ENCODE assay signal across 1 cellular context in the genomic region with DNA sequence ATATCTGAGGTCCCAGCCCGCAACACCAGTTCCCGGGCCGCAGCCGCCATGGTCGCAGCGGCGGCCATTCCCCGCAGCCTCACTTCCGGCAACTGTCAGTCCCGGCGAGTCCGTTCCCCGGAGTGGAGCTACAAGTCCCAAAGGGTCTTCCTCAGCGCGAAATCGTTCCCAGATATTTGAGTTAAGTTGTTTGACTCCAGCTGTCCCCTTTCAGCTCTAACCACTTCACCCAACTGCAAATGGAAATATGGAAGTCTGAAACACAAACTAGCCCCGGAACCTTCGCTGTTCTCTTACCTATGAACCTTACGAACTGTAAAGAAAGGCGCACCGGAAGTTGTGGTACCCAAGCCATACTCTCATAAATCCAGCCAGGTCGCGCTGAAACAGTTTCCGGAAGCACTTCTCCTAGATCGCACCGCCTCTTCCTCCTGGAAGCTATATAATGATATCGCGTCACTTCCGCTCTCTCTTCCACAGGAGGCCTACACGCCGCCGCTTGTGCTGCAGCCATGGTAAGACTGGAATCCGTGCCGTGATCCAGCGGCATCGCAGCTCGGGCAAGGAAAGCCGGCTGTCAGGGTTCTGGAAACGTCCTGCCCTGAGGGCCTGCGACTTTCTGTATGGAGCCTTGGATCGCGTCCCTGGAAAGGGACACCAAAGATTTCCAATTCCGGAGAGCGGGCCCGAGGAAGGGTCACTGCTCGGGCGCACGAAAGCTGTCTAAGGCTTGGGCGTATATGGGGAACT.
A peak's percentile ranks its signal among the peaks of the same experiment; 100 is the strongest.
TF ChIP-seq lines count a peak whose summit lies in the region.

A gene (plus strand): TSS at position 468 of the 750 bp plus-strand sequence. CDS start 45 bp downstream, at position 513.
A gene with protein sequence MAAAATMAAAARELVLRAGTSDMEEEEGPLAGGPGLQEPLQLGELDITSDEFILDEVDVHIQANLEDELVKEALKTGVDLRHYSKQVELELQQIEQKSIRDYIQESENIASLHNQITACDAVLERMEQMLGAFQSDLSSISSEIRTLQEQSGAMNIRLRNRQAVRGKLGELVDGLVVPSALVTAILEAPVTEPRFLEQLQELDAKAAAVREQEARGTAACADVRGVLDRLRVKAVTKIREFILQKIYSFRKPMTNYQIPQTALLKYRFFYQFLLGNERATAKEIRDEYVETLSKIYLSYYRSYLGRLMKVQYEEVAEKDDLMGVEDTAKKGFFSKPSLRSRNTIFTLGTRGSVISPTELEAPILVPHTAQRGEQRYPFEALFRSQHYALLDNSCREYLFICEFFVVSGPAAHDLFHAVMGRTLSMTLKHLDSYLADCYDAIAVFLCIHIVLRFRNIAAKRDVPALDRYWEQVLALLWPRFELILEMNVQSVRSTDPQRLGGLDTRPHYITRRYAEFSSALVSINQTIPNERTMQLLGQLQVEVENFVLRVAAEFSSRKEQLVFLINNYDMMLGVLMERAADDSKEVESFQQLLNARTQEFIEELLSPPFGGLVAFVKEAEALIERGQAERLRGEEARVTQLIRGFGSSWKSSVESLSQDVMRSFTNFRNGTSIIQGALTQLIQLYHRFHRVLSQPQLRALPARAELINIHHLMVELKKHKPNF (minus strand): TSS at position 269 of the 750 bp plus-strand sequence. CDS start 201 bp downstream, at position 68.

TF ChIP-seq in K562, 482 proteins besides CTCF, POLR2A, EP300 and RAD21 (continued from another document and continues in another):
- TF ChIP-seq CEBPG (CRISPR knock-in tag; IDR thresholded peaks at IDR 0.05) (no peak), CEBPG (tag; conservative IDR thresholded peaks at IDR 0.05 in 1 of 2, IDR thresholded peaks at IDR 0.05 in 1 of 2) (no peak), CHD1 (IDR thresholded peaks at IDR 0.05; ENCODE audit: low read length) (peak; percentile 99), KAT8 (IDR thresholded peaks at IDR 0.05; ENCODE audit: low read depth) (0 out of 2 replicates have a peak, but pooled peaks have one; percentile 18), PRPF4 (IDR thresholded peaks at IDR 0.05; ENCODE audit: insufficient read depth, low read depth, low read length, poor library complexity, severe bottlenecking) (peak; percentile 43), PHB (CRISPR knock-in tag; IDR thresholded peaks at IDR 0.05) (0 out of 2 replicates have a peak, but pooled peaks have one; percentile 78), BRD4 (IDR thresholded peaks at IDR 0.05) (peak; percentile 98), ZNF764 (CRISPR knock-in tag; IDR thresholded peaks at IDR 0.05; ENCODE audit: low read depth) (no peak), MAFG (tag; conservative IDR thresholded peaks at IDR 0.05) (no peak), ZNF124 (CRISPR knock-in tag; IDR thresholded peaks at IDR 0.05) (no peak), ZKSCAN1 (IDR thresholded peaks at IDR 0.05; ENCODE audit: low read depth, low read length) (no peak; the same call in 1 of the 2 replicates), RUNX1 (IDR thresholded peaks at IDR 0.05; ENCODE audit: low read depth) (peak; percentile 77; the same call in 1 of the 2 replicates), ZNF347 (CRISPR knock-in tag; IDR thresholded peaks at IDR 0.05; ENCODE audit: low read depth) (no peak), ETV6 (IDR thresholded peaks at IDR 0.05; ENCODE audit: borderline replicate concordance in 1 of 2, low read depth in 2 of 2, low read length in 1 of 2) (peak; percentile 39 to 71; a peak in 2 of 4 replicates), ETV6 (CRISPR knock-in tag; IDR thresholded peaks at IDR 0.05; ENCODE audit: borderline replicate concordance) (peak; percentile 92), CXXC5 (CRISPR knock-in tag; IDR thresholded peaks at IDR 0.05) (peak; percentile 86), HCFC1 (IDR thresholded peaks at IDR 0.05; ENCODE audit: low read depth, low read length) (peak; percentile 77), RBM39 (optimal IDR thresholded peaks at IDR 0.05; ENCODE audit: low read depth, low read length) (peak; percentile 96), ZNF644 (tag; IDR thresholded peaks at IDR 0.05; ENCODE audit: low read depth) (peak; percentile 90; the same call in 1 of the 2 replicates), GABPB1 (CRISPR knock-in tag; IDR thresholded peaks at IDR 0.05) (peak; percentile 100), HMG20A (CRISPR knock-in tag; conservative IDR thresholded peaks at IDR 0.05) (peak; percentile 69; the same call in 1 of the 2 replicates), MAFK (IDR thresholded peaks at IDR 0.05; ENCODE audit: low read length) (peak; percentile 39), NONO (IDR thresholded peaks at IDR 0.05; ENCODE audit: low read depth in 2 of 2, low read length in 1 of 2) (peak; percentile 46 to 71; a peak in 3 of 4 replicates), KDM5B (IDR thresholded peaks at IDR 0.05; ENCODE audit: insufficient replicate concordance, low read depth, low read length) (peak; percentile 100)
- TF ChIP-seq, protein P1, sequence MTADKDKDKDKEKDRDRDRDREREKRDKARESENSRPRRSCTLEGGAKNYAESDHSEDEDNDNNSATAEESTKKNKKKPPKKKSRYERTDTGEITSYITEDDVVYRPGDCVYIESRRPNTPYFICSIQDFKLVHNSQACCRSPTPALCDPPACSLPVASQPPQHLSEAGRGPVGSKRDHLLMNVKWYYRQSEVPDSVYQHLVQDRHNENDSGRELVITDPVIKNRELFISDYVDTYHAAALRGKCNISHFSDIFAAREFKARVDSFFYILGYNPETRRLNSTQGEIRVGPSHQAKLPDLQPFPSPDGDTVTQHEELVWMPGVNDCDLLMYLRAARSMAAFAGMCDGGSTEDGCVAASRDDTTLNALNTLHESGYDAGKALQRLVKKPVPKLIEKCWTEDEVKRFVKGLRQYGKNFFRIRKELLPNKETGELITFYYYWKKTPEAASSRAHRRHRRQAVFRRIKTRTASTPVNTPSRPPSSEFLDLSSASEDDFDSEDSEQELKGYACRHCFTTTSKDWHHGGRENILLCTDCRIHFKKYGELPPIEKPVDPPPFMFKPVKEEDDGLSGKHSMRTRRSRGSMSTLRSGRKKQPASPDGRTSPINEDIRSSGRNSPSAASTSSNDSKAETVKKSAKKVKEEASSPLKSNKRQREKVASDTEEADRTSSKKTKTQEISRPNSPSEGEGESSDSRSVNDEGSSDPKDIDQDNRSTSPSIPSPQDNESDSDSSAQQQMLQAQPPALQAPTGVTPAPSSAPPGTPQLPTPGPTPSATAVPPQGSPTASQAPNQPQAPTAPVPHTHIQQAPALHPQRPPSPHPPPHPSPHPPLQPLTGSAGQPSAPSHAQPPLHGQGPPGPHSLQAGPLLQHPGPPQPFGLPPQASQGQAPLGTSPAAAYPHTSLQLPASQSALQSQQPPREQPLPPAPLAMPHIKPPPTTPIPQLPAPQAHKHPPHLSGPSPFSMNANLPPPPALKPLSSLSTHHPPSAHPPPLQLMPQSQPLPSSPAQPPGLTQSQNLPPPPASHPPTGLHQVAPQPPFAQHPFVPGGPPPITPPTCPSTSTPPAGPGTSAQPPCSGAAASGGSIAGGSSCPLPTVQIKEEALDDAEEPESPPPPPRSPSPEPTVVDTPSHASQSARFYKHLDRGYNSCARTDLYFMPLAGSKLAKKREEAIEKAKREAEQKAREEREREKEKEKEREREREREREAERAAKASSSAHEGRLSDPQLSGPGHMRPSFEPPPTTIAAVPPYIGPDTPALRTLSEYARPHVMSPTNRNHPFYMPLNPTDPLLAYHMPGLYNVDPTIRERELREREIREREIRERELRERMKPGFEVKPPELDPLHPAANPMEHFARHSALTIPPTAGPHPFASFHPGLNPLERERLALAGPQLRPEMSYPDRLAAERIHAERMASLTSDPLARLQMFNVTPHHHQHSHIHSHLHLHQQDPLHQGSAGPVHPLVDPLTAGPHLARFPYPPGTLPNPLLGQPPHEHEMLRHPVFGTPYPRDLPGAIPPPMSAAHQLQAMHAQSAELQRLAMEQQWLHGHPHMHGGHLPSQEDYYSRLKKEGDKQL (CRISPR knock-in tag; IDR thresholded peaks at IDR 0.05; ENCODE audit: borderline replicate concordance): no peak
- TF ChIP-seq, protein P2, sequence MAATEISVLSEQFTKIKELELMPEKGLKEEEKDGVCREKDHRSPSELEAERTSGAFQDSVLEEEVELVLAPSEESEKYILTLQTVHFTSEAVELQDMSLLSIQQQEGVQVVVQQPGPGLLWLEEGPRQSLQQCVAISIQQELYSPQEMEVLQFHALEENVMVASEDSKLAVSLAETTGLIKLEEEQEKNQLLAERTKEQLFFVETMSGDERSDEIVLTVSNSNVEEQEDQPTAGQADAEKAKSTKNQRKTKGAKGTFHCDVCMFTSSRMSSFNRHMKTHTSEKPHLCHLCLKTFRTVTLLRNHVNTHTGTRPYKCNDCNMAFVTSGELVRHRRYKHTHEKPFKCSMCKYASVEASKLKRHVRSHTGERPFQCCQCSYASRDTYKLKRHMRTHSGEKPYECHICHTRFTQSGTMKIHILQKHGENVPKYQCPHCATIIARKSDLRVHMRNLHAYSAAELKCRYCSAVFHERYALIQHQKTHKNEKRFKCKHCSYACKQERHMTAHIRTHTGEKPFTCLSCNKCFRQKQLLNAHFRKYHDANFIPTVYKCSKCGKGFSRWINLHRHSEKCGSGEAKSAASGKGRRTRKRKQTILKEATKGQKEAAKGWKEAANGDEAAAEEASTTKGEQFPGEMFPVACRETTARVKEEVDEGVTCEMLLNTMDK (IDR thresholded peaks at IDR 0.05; ENCODE audit: borderline replicate concordance, insufficient read depth, low read depth, low read length, poor library complexity, severe bottlenecking): no peak
- TF ChIP-seq, protein P3, sequence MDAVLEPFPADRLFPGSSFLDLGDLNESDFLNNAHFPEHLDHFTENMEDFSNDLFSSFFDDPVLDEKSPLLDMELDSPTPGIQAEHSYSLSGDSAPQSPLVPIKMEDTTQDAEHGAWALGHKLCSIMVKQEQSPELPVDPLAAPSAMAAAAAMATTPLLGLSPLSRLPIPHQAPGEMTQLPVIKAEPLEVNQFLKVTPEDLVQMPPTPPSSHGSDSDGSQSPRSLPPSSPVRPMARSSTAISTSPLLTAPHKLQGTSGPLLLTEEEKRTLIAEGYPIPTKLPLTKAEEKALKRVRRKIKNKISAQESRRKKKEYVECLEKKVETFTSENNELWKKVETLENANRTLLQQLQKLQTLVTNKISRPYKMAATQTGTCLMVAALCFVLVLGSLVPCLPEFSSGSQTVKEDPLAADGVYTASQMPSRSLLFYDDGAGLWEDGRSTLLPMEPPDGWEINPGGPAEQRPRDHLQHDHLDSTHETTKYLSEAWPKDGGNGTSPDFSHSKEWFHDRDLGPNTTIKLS (IDR thresholded peaks at IDR 0.05; ENCODE audit: borderline replicate concordance, low read depth): peak; percentile 80
- TF ChIP-seq, protein P4, sequence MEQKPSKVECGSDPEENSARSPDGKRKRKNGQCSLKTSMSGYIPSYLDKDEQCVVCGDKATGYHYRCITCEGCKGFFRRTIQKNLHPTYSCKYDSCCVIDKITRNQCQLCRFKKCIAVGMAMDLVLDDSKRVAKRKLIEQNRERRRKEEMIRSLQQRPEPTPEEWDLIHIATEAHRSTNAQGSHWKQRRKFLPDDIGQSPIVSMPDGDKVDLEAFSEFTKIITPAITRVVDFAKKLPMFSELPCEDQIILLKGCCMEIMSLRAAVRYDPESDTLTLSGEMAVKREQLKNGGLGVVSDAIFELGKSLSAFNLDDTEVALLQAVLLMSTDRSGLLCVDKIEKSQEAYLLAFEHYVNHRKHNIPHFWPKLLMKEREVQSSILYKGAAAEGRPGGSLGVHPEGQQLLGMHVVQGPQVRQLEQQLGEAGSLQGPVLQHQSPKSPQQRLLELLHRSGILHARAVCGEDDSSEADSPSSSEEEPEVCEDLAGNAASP (IDR thresholded peaks at IDR 0.05): no peak
- TF ChIP-seq, protein P5, sequence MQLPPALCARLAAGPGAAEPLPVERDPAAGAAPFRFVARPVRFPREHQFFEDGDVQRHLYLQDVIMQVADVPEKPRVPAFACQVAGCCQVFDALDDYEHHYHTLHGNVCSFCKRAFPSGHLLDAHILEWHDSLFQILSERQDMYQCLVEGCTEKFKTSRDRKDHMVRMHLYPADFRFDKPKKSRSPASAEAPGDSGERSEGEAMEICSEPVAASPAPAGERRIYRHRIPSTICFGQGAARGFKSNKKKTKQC (CRISPR knock-in tag; IDR thresholded peaks at IDR 0.05): peak; percentile 84
- TF ChIP-seq, protein P6, sequence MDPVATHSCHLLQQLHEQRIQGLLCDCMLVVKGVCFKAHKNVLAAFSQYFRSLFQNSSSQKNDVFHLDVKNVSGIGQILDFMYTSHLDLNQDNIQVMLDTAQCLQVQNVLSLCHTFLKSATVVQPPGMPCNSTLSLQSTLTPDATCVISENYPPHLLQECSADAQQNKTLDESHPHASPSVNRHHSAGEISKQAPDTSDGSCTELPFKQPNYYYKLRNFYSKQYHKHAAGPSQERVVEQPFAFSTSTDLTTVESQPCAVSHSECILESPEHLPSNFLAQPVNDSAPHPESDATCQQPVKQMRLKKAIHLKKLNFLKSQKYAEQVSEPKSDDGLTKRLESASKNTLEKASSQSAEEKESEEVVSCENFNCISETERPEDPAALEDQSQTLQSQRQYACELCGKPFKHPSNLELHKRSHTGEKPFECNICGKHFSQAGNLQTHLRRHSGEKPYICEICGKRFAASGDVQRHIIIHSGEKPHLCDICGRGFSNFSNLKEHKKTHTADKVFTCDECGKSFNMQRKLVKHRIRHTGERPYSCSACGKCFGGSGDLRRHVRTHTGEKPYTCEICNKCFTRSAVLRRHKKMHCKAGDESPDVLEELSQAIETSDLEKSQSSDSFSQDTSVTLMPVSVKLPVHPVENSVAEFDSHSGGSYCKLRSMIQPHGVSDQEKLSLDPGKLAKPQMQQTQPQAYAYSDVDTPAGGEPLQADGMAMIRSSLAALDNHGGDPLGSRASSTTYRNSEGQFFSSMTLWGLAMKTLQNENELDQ (CRISPR knock-in tag; IDR thresholded peaks at IDR 0.05; ENCODE audit: borderline replicate concordance): no peak
- TF ChIP-seq, protein P7, sequence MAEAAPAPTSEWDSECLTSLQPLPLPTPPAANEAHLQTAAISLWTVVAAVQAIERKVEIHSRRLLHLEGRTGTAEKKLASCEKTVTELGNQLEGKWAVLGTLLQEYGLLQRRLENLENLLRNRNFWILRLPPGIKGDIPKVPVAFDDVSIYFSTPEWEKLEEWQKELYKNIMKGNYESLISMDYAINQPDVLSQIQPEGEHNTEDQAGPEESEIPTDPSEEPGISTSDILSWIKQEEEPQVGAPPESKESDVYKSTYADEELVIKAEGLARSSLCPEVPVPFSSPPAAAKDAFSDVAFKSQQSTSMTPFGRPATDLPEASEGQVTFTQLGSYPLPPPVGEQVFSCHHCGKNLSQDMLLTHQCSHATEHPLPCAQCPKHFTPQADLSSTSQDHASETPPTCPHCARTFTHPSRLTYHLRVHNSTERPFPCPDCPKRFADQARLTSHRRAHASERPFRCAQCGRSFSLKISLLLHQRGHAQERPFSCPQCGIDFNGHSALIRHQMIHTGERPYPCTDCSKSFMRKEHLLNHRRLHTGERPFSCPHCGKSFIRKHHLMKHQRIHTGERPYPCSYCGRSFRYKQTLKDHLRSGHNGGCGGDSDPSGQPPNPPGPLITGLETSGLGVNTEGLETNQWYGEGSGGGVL (CRISPR knock-in tag; IDR thresholded peaks at IDR 0.05): no peak
- TF ChIP-seq, protein P8, sequence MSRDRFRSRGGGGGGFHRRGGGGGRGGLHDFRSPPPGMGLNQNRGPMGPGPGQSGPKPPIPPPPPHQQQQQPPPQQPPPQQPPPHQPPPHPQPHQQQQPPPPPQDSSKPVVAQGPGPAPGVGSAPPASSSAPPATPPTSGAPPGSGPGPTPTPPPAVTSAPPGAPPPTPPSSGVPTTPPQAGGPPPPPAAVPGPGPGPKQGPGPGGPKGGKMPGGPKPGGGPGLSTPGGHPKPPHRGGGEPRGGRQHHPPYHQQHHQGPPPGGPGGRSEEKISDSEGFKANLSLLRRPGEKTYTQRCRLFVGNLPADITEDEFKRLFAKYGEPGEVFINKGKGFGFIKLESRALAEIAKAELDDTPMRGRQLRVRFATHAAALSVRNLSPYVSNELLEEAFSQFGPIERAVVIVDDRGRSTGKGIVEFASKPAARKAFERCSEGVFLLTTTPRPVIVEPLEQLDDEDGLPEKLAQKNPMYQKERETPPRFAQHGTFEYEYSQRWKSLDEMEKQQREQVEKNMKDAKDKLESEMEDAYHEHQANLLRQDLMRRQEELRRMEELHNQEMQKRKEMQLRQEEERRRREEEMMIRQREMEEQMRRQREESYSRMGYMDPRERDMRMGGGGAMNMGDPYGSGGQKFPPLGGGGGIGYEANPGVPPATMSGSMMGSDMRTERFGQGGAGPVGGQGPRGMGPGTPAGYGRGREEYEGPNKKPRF (IDR thresholded peaks at IDR 0.05; ENCODE audit: low read depth, low read length): no peak
